16 cellular contexts compared by ENCODE assay signal in genomic region chr2:31950946-31951562, GRCh38.
"Had no signal": no experiment of that assay in that cellular context is flagged by ENCODE, and none has a peak within 500 bp of the region (broad histone marks: within the 10 kb centered on the region; RNA-seq: fewer than 3 reads in every experiment).

No MANE protein-coding gene starts in this region.

- H3K4me3 Mint-ChIP-seq: dendritic cell treated with granulocyte-macrophage colony-stimulating factor and Interleukin-4, amounts not matched to agents 40 ng/mL and 50 ng/mL, for 4 days; effector memory CD8-positive, alpha-beta T cell; natural killer cell treated with Interleukin-12 subunit alpha and Interleukin-12 subunit beta and Interleukin-15 and Interleukin-18, amount 100 ng/mL, for 72 hours; T-helper 1 cell treated with Interleukin-12 subunit alpha and Interleukin-12 subunit beta and Interleukin-4 antibody, amounts not matched to agents 30 μg/mL and 1 μg/mL, for 36 hours had no signal

- H3K36me3 Mint-ChIP-seq: natural killer cell treated with Interleukin-12 subunit alpha and Interleukin-12 subunit beta and Interleukin-15 and Interleukin-18, amount 100 ng/mL, for 72 hours had no signal

- ATAC-seq: effector memory CD8-positive, alpha-beta T cell; gastrocnemius medialis; natural killer cell treated with Interleukin-12 subunit alpha and Interleukin-12 subunit beta and Interleukin-15 and Interleukin-18, amount 100 ng/mL, for 72 hours had no signal

- H3K27me3 Mint-ChIP-seq: dendritic cell treated with granulocyte-macrophage colony-stimulating factor and Interleukin-4, amounts not matched to agents 40 ng/mL and 50 ng/mL, for 4 days; effector memory CD8-positive, alpha-beta T cell; natural killer cell treated with Interleukin-12 subunit alpha and Interleukin-12 subunit beta and Interleukin-15 and Interleukin-18, amount 100 ng/mL, for 72 hours had no signal

- H3K9me3 Mint-ChIP-seq: dendritic cell treated with granulocyte-macrophage colony-stimulating factor and Interleukin-4, amounts not matched to agents 40 ng/mL and 50 ng/mL, for 4 days; effector memory CD8-positive, alpha-beta T cell; natural killer cell treated with Interleukin-12 subunit alpha and Interleukin-12 subunit beta and Interleukin-15 and Interleukin-18, amount 100 ng/mL, for 72 hours; T-helper 1 cell treated with Interleukin-12 subunit alpha and Interleukin-12 subunit beta and Interleukin-4 antibody, amounts not matched to agents 30 μg/mL and 1 μg/mL, for 36 hours had no signal

- DNase-seq: activated CD4-positive, CD25-positive, alpha-beta regulatory T cell; activated CD8-positive, alpha-beta memory T cell treated with anti-CD3 and anti-CD28 coated beads for 24 hours; activated gamma-delta T cell treated with Interleukin-2 at 50 U/mL for 16 hours; amygdala; brain microvascular endothelial cell; effector memory CD8-positive, alpha-beta T cell; gastrocnemius medialis; kidney; left ventricle myocardium inferior; mesenchymal stem cell; nucleus accumbens; small intestine; stomach had no signal

- H3K27ac Mint-ChIP-seq: dendritic cell treated with granulocyte-macrophage colony-stimulating factor and Interleukin-4, amounts not matched to agents 40 ng/mL and 50 ng/mL, for 4 days; effector memory CD8-positive, alpha-beta T cell; natural killer cell treated with Interleukin-12 subunit alpha and Interleukin-12 subunit beta and Interleukin-15 and Interleukin-18, amount 100 ng/mL, for 72 hours; T-helper 1 cell treated with Interleukin-12 subunit alpha and Interleukin-12 subunit beta and Interleukin-4 antibody, amounts not matched to agents 30 μg/mL and 1 μg/mL, for 36 hours had no signal
